Comparison of ENCODE assay signal across 8 cellular contexts in genomic region chr12:55743131-55743921, GRCh38. TPM values are rescaled to one million over a fixed set of nuclear protein-coding genes. Genes with fewer than 3 reads are reported as not detected.
DNase-seq lines count a peak whose midpoint lies in the region; ATAC-seq and TF ChIP-seq lines count a peak whose summit lies in the region.

No MANE protein-coding gene starts in this region.

- H3K4me3 ChIP-seq in HCT116 (replicated peaks in 1 of 2; ENCODE audit: low read depth in 1 of 2, low read length in 2 of 2) (peak overlapping the region; percentile 55 to 80), NB4 (ENCODE audit: low read depth, low read length) (peak overlapping the region; percentile 75)

- H3K4me1 Mint-ChIP-seq in activated CD4-positive, alpha-beta T cell treated with anti-CD3 and anti-CD28 coated beads, Interleukin-2, amount 10 ng/mL, durations not matched to agents 24 days and 14 days, result peaks cover 38% of the 10 kb centered on the region

- ATAC-seq in HCT116, result peak; percentile 64
- ATAC-seq in stimulated activated naive CD8-positive, alpha-beta T cell treated with anti-CD3 and anti-CD28 coated beads, Interleukin-15, Interleukin-2, amounts not matched to agents 100 U/mL and 50 U/mL, for 24 hours, result peak; percentile 52

- no peak overlapping the region for H2AFZ ChIP-seq in HCT116 (ENCODE audit: low read depth, low read length, poor library complexity, severe bottlenecking)

- no peaks in the 10 kb centered on the region for H3K9me2 ChIP-seq in HCT116 (ENCODE audit: insufficient read depth)

- H3K4me1 ChIP-seq in HCT116 (ENCODE audit: control insufficient read depth in 1 of 2, insufficient read depth in 2 of 2, low read length in 2 of 2), result peaks cover 7 to 35% of the 10 kb centered on the region in 2 experiments

- BruUV-seq in HCT116 (replicated peaks; lab: Mats Ljungman, UMichigan), result no TSS peak

- intact Hi-C loops in HCT116 (cut with micrococcal nuclease), result no loop called here
- intact Hi-C loops in activated CD4-positive, alpha-beta T cell treated with anti-CD3 and anti-CD28 coated beads, Interleukin-2, amount 10 ng/mL, durations not matched to agents 24 days and 14 days (cut with micrococcal nuclease), result loop anchor here (5.0 kb wide), 1 partner anchor 359 kb away; the partner anchor contains the start of gene PA2G4

- peak; percentile 81 for DNase-seq in DMS 273 (lab: John Stamatoyannopoulos, UW; ENCODE audit: unreplicated experiment)
- no peak for DNase-seq in DMS 273 treated with DMSO at 0.1 percent for 48 hours (lab: John Stamatoyannopoulos, UW)
- no peak for DNase-seq in HCT116 (ENCODE audit: low read depth, low spot score)
- peak; percentile 90 for DNase-seq in NB4 (ENCODE audit: low read depth)
- peak; percentile 87 for DNase-seq in activated CD4-positive, alpha-beta T cell treated with anti-CD3 and anti-CD28 coated beads, Interleukin-2, amount 10 ng/mL, durations not matched to agents 24 days and 14 days
- DNase-seq in effector CD8-positive, alpha-beta T cell (lab: John Stamatoyannopoulos, UW), result peak; percentile 68
- DNase-seq in mesenteric fat pad (ENCODE audit: low spot score), result peak; percentile 89
- peak; percentile 65 for DNase-seq in stimulated activated naive CD8-positive, alpha-beta T cell treated with anti-CD3 and anti-CD28 coated beads, Interleukin-15, Interleukin-2, amounts not matched to agents 100 U/mL and 50 U/mL, for 24 hours

- H4K20me1 ChIP-seq in HCT116 (ENCODE audit: insufficient read depth), result no peaks in the 10 kb centered on the region

- TF ChIP-seq POLR2A in HCT116 (IDR thresholded peaks at IDR 0.05; ENCODE audit: borderline replicate concordance, extremely low read depth, insufficient read depth, insufficient read length), result no peak
- no peak for TF ChIP-seq POLR2A in NB4 (IDR thresholded peaks at IDR 0.05; ENCODE audit: extremely low read depth, insufficient read length)

- H3K4me3 Mint-ChIP-seq in activated CD4-positive, alpha-beta T cell treated with anti-CD3 and anti-CD28 coated beads, Interleukin-2, amount 10 ng/mL, durations not matched to agents 24 days and 14 days, result peak overlapping the region; percentile 98

- H3K36me3 Mint-ChIP-seq in activated CD4-positive, alpha-beta T cell treated with anti-CD3 and anti-CD28 coated beads, Interleukin-2, amount 10 ng/mL, durations not matched to agents 24 days and 14 days (ENCODE audit: low read depth), result peaks cover 6% of the 10 kb centered on the region

- no peaks in the 10 kb centered on the region for H3K36me3 ChIP-seq in HCT116 (ENCODE audit: control insufficient read depth in 1 of 2, insufficient read depth in 2 of 2, low read length in 2 of 2)

- POLR2A ChIA-PET in HCT116 (lab: Charles Lee), result interaction anchor here (0.6 to 1.1 kb wide), 4 partner anchors 9 to 518 kb away, joined by 3 to 7 read pairs (median 3); partner anchors contain the start of genes ORMDL2 and SARNP

- no peaks in the 10 kb centered on the region for H3K9me3 Mint-ChIP-seq in activated CD4-positive, alpha-beta T cell treated with anti-CD3 and anti-CD28 coated beads, Interleukin-2, amount 10 ng/mL, durations not matched to agents 24 days and 14 days

- H3K27me3 ChIP-seq in HCT116 (ENCODE audit: insufficient read depth, low read length), result no peaks in the 10 kb centered on the region

- H3K9me3 ChIP-seq in HCT116 (ENCODE audit: control insufficient read depth in 1 of 2, insufficient read depth in 1 of 2, low read depth in 1 of 2, low read length in 2 of 2), result no peaks in the 10 kb centered on the region

- RAD21 ChIA-PET in HCT116 (lab: Charles Lee; ENCODE audit: low non-redundant PET in 1 of 2, low total read pairs in 2 of 2, uncharacterized antibody in 2 of 2, unreplicated experiment in 2 of 2), result no interaction called here

- H3K9ac ChIP-seq in HCT116 (ENCODE audit: low read length), result peak overlapping the region; percentile 69

- H3K27ac ChIP-seq in HCT116 (ENCODE audit: low read depth, low read length), result peak overlapping the region; percentile 53

- H3K79me2 ChIP-seq in HCT116 (ENCODE audit: insufficient read depth, low read length), result peaks cover 3% of the 10 kb centered on the region; the same call in 1 of the 2 replicates

- CTCF ChIA-PET in HCT116 (lab: Charles Lee), result interaction anchor here (1.1 to 1.5 kb wide), 2 partner anchors 184 to 304 kb away, joined by 3 read pairs; partner anchors contain the start of gene PYM1

- H3K27ac Mint-ChIP-seq in activated CD4-positive, alpha-beta T cell treated with anti-CD3 and anti-CD28 coated beads, Interleukin-2, amount 10 ng/mL, durations not matched to agents 24 days and 14 days, result peak overlapping the region; percentile 71

- H3K27me3 Mint-ChIP-seq in activated CD4-positive, alpha-beta T cell treated with anti-CD3 and anti-CD28 coated beads, Interleukin-2, amount 10 ng/mL, durations not matched to agents 24 days and 14 days, result peaks cover 4% of the 10 kb centered on the region

- TF ChIP-seq CTCF in HCT116 (IDR thresholded peaks at IDR 0.05 in 2 of 3, conservative IDR thresholded peaks at IDR 0.05 in 1 of 3; ENCODE audit: borderline replicate concordance in 1 of 3, insufficient read depth in 1 of 3, low read depth in 2 of 3, low read length in 2 of 3) (no peak), NB4 (IDR thresholded peaks at IDR 0.05; ENCODE audit: low read depth, low read length) (peak; percentile 15)

- no peak for TF ChIP-seq RAD21 in HCT116 (IDR thresholded peaks at IDR 0.05; ENCODE audit: low read depth)

- peak overlapping the region; percentile 97 for H3K4me2 ChIP-seq in HCT116 (ENCODE audit: low read length)

TF ChIP-seq in HCT116, 20 proteins besides CTCF, POLR2A, EP300 and RAD21:
- TF ChIP-seq FOSL1 (IDR thresholded peaks at IDR 0.05; ENCODE audit: low read depth) (no peak), SP1 (IDR thresholded peaks at IDR 0.05; ENCODE audit: low read depth) (no peak), TCF7L2 (IDR thresholded peaks at IDR 0.05; ENCODE audit: borderline replicate concordance, extremely low read depth, insufficient read depth, insufficient read length) (peak; percentile 12), CBX3 (IDR thresholded peaks at IDR 0.05; ENCODE audit: low read depth) (peak; percentile 52; the same call in 1 of the 2 replicates), SIN3A (IDR thresholded peaks at IDR 0.05; ENCODE audit: low read depth) (no peak), ATF3 (IDR thresholded peaks at IDR 0.05) (no peak), JUND (IDR thresholded peaks at IDR 0.05) (no peak), MAX (IDR thresholded peaks at IDR 0.05) (0 out of 2 replicates have a peak, but pooled peaks have one; percentile 44)

RNA-seq across cellular contexts. Expression of gene GDF11, which starts 0.4 kb away (rescaled TPM):
- total RNA-seq in HCT116 (2021; ENCODE audit: unreplicated experiment) (5.3 TPM), mesenteric fat pad (5.8 TPM)
- polyA plus RNA-seq in HCT116 (2012), result 5.1 and 6.5 TPM in 2 replicates
- 14.3 and 15.1 TPM in 2 replicates for total RNA-seq in activated CD4-positive, alpha-beta T cell treated with anti-CD3 and anti-CD28 coated beads, Interleukin-2, amount 10 ng/mL, durations not matched to agents 24 days and 14 days

RNA-seq across cellular contexts. Expression of gene CD63, which starts 14.5 kb away (rescaled TPM):
- total RNA-seq in HCT116 (2021; ENCODE audit: unreplicated experiment) (355 TPM), mesenteric fat pad (1,545 TPM)
- 349 and 393 TPM in 2 replicates for polyA plus RNA-seq in HCT116 (2012)
- total RNA-seq in activated CD4-positive, alpha-beta T cell treated with anti-CD3 and anti-CD28 coated beads, Interleukin-2, amount 10 ng/mL, durations not matched to agents 24 days and 14 days, result 190 and 196 TPM in 2 replicates

RNA-seq across cellular contexts. Expression of gene RDH5, which starts 23.1 kb away (rescaled TPM):
- total RNA-seq in HCT116 (2021; ENCODE audit: unreplicated experiment), result 6.2 TPM
- polyA plus RNA-seq in HCT116 (2012), result 3.2 and 3.3 TPM in 2 replicates
- total RNA-seq in activated CD4-positive, alpha-beta T cell treated with anti-CD3 and anti-CD28 coated beads, Interleukin-2, amount 10 ng/mL, durations not matched to agents 24 days and 14 days, result 7.1 and 8.4 TPM in 2 replicates
- 123 TPM for total RNA-seq in mesenteric fat pad

RNA-seq across cellular contexts. Expression of gene BLOC1S1, which starts 27.5 kb away (rescaled TPM):
- total RNA-seq in HCT116 (2021; ENCODE audit: unreplicated experiment) (85.5 TPM), mesenteric fat pad (136 TPM)
- 137 and 151 TPM in 2 replicates for polyA plus RNA-seq in HCT116 (2012)
- total RNA-seq in activated CD4-positive, alpha-beta T cell treated with anti-CD3 and anti-CD28 coated beads, Interleukin-2, amount 10 ng/mL, durations not matched to agents 24 days and 14 days, result 62.7 and 64.8 TPM in 2 replicates

RNA-seq across cellular contexts. Expression of gene ITGA7, which starts 35.6 kb away (rescaled TPM):
- total RNA-seq in HCT116 (2021; ENCODE audit: unreplicated experiment) (17.8 TPM), mesenteric fat pad (536 TPM)
- polyA plus RNA-seq in HCT116 (2012), result 14.7 and 15.0 TPM in 2 replicates
- 0.65 and 1.5 TPM in 2 replicates for total RNA-seq in activated CD4-positive, alpha-beta T cell treated with anti-CD3 and anti-CD28 coated beads, Interleukin-2, amount 10 ng/mL, durations not matched to agents 24 days and 14 days

Comparison
In these comparisons a context has a peak if more than half of its experiments do, and no peak if none do; other contexts are left out.
1. DNase-seq: peak in DMS 273 (single experiment), NB4 (single experiment), activated CD4-positive, alpha-beta T cell treated with anti-CD3 and anti-CD28 coated beads, Interleukin-2, amount 10 ng/mL, durations not matched to agents 24 days and 14 days (single experiment), effector CD8-positive, alpha-beta T cell (single experiment), mesenteric fat pad (single experiment) and stimulated activated naive CD8-positive, alpha-beta T cell treated with anti-CD3 and anti-CD28 coated beads, Interleukin-15, Interleukin-2, amounts not matched to agents 100 U/mL and 50 U/mL, for 24 hours (single experiment); none in DMS 273 treated with DMSO at 0.1 percent for 48 hours (single experiment) and HCT116 (single experiment).
2. RNA of gene RDH5, which starts 23.1 kb away (total RNA-seq): 123 TPM in mesenteric fat pad (single experiment); 7.1 to 8.4 TPM in activated CD4-positive, alpha-beta T cell treated with anti-CD3 and anti-CD28 coated beads, Interleukin-2, amount 10 ng/mL, durations not matched to agents 24 days and 14 days and 6.2 TPM in HCT116 (single experiment); every median in the first group is over 10 times any median in the second.